In the genomic region with DNA sequence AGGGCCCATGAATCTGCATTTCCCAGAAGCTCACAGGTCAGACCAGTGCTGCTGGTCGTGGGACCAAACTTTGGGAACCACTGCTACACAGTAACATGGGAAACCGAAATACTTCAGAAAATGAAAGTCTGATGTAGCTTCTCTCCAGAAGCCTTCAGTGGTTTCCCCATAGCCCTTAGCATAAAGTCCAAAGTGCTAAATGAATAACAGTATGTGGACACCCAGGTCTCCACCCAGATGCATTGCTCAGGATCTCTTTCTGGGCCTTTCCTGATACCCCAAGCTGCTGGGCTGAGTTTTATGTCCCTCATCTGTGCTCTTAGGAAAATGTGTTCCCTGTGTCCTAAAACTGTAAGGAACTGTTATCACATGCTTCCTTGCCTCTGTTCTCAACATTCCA, we compare ENCODE assay signal across 19 cellular contexts.
DNase-seq lines count a peak whose midpoint lies in the region; ATAC-seq, FAIRE-seq and TF ChIP-seq lines count a peak whose summit lies in the region.
"Had no signal": no experiment of that assay in that cellular context is flagged by ENCODE, and none has a peak within 500 bp of the region (broad histone marks: within the 10 kb centered on the region; RNA-seq: fewer than 3 reads in every experiment).

No MANE protein-coding gene starts in this region.

- DNase-seq in GM18507 (ENCODE audit: extremely low spot score, insufficient read length, low read depth) = no peak
- DNase-seq in chondrocyte (ENCODE audit: low spot score) = no peak
- peak in 1 of 3 donors; percentile 35 for DNase-seq in mucosa of descending colon
- DNase-seq in PC-3 = no peak
- DNase-seq in T1000 (lab: John Stamatoyannopoulos, UW) = no peak
- no peak for DNase-seq in NCI-H748 treated with DMSO at 0.1 percent for 48 hours (lab: John Stamatoyannopoulos, UW)
- DNase-seq in H4 (ENCODE audit: low spot score) = no peak
- DNase-seq: activated CD4-positive, alpha-beta T cell treated with anti-CD3 and anti-CD28 coated beads, Interleukin-2, amount 10 ng/mL, durations not matched to agents 24 days and 14 days; activated naive CD4-positive, alpha-beta T cell; natural killer cell; NCI-H146; NK-92 treated with Interleukin-12 subunit alpha and Interleukin-12 subunit beta, amount 100 ng/mL, for 24 hours; spleen; thyroid gland had no signal

- H3K27me3 Mint-ChIP-seq in chondrocyte (ENCODE audit: low read depth) = no peaks in the 10 kb centered on the region

- no peaks in the 10 kb centered on the region for H3K27me3 ChIP-seq in PC-3 (ENCODE audit: low read length)
- H3K27me3 ChIP-seq: SJSA1, spleen, thyroid gland had no signal

- no peaks in the 10 kb centered on the region for H3K9me2 ChIP-seq in PC-3 (replicated peaks; ENCODE audit: low read length)

- no peak overlapping the region for H3K4me2 ChIP-seq in PC-3 (ENCODE audit: low read length)

- H4K20me1 ChIP-seq in PC-3 (ENCODE audit: low read length) = no peaks in the 10 kb centered on the region

- H3F3A ChIP-seq in PC-3 (ENCODE audit: low read length, unreplicated experiment) = peaks cover 4% of the 10 kb centered on the region

- CTCF ChIA-PET in PC-3 (lab: Charles Lee) = no interaction called here

- H3K4me1 Mint-ChIP-seq in chondrocyte (ENCODE audit: low read depth) = peaks cover 68% of the 10 kb centered on the region
- H3K4me1 Mint-ChIP-seq: activated CD4-positive, alpha-beta T cell treated with anti-CD3 and anti-CD28 coated beads, Interleukin-2, amount 10 ng/mL, durations not matched to agents 24 days and 14 days; natural killer cell had no signal

- no peak overlapping the region for H3K4me3 Mint-ChIP-seq in chondrocyte (ENCODE audit: unreplicated experiment)
- H3K4me3 Mint-ChIP-seq: activated CD4-positive, alpha-beta T cell treated with anti-CD3 and anti-CD28 coated beads, Interleukin-2, amount 10 ng/mL, durations not matched to agents 24 days and 14 days; natural killer cell had no signal

- no peak overlapping the region for H3K4me3 ChIP-seq in mucosa of descending colon
- H3K4me3 ChIP-seq in PC-3 (ENCODE audit: low read length) = no peak overlapping the region
- H3K4me3 ChIP-seq: coronary artery, SJSA1, spleen, thyroid gland had no signal

- TF ChIP-seq CTCF in chondrocyte (IDR thresholded peaks at IDR 0.05) (no peak), mucosa of descending colon (IDR thresholded peaks at IDR 0.05) (no peak), PC-3 (conservative IDR thresholded peaks at IDR 0.05; ENCODE audit: low read depth, low read length) (no peak)

- ATAC-seq in HG02943 (IDR thresholded peaks at IDR 0.05; ENCODE audit: low read depth, unreplicated experiment) (peak; percentile 50), mucosa of descending colon (peak; percentile 93), PC-3 (no peak)
- ATAC-seq: natural killer cell had no signal

- H3K36me3 ChIP-seq in mucosa of descending colon (ENCODE audit: low read depth) (no peaks in the 10 kb centered on the region), PC-3 (ENCODE audit: low read depth, low read length) (no peaks in the 10 kb centered on the region)
- H3K36me3 ChIP-seq: SJSA1, spleen, thyroid gland had no signal

- H2AFZ ChIP-seq in PC-3 (ENCODE audit: low read length) = no peak overlapping the region

- H3K9ac ChIP-seq in PC-3 (ENCODE audit: low read length) = no peak overlapping the region

- BruUV-seq in PC-3 (replicated peaks; lab: Mats Ljungman, UMichigan) = no TSS peak

- H3K79me2 ChIP-seq in PC-3 (ENCODE audit: low read length) = peaks cover 82% of the 10 kb centered on the region

- no peaks in the 10 kb centered on the region for H3K9me3 ChIP-seq in mucosa of descending colon
- H3K9me3 ChIP-seq in PC-3 (ENCODE audit: low read length) = no peaks in the 10 kb centered on the region
- H3K9me3 ChIP-seq: SJSA1, spleen, thyroid gland had no signal

- H3K4me1 ChIP-seq in mucosa of descending colon (ENCODE audit: low read depth) = peaks cover 27% of the 10 kb centered on the region
- peaks cover 87% of the 10 kb centered on the region for H3K4me1 ChIP-seq in PC-3 (ENCODE audit: insufficient read depth, low read length)
- H3K4me1 ChIP-seq: SJSA1, spleen had no signal

- FAIRE-seq in GM18507 (lab: Jason Lieb, UNC) = peak; percentile 71
- FAIRE-seq: astrocyte, frontal cortex had no signal

- POLR2A ChIA-PET in PC-3 (lab: Charles Lee; ENCODE audit: unreplicated experiment) = no interaction called here

- intact Hi-C loops in mucosa of descending colon (cut with DNase I, micrococcal nuclease) (no loop called here), PC-3 (cut with micrococcal nuclease) (loop anchor here (2.0 kb wide), 1 partner anchor 37 kb away; no protein-coding TSS in a partner anchor)

- peak overlapping the region; percentile 18 for H3K27ac Mint-ChIP-seq in chondrocyte (ENCODE audit: unreplicated experiment)
- H3K27ac Mint-ChIP-seq: activated CD4-positive, alpha-beta T cell treated with anti-CD3 and anti-CD28 coated beads, Interleukin-2, amount 10 ng/mL, durations not matched to agents 24 days and 14 days; natural killer cell had no signal

- no peak overlapping the region for H3K27ac ChIP-seq in PC-3 (ENCODE audit: low read length)
- H3K27ac ChIP-seq: SJSA1, thyroid gland had no signal

- H3K36me3 Mint-ChIP-seq in chondrocyte (ENCODE audit: low read depth) = no peaks in the 10 kb centered on the region
- H3K36me3 Mint-ChIP-seq: natural killer cell had no signal

- no peaks in the 10 kb centered on the region for H3K9me3 Mint-ChIP-seq in chondrocyte (ENCODE audit: low read depth)
- H3K9me3 Mint-ChIP-seq: activated CD4-positive, alpha-beta T cell treated with anti-CD3 and anti-CD28 coated beads, Interleukin-2, amount 10 ng/mL, durations not matched to agents 24 days and 14 days had no signal
